11 cellular contexts compared by ENCODE assay signal in the genomic region with DNA sequence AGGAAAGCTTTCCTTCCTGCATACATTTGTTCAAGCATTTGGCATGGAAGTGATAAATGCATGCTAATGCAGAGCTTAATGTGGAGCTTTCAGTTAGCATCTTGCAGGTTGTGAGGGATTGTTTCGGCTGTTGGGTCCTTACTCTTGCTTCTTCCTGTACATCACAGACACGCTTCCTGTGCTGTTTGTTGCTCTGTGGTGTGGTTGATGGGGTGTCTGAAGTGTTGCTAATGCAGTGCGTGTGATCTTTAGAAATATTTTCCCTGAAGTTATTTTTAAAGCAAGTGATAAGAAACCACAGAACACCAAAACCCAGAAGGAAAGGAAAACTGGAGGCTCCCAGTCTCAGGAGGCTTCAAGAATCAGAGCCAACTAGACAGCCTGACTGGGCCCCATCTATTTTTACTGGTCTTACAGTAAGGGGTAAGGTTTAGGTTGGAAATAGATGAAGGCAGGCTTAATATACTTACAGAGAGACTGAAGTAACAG.
A peak's percentile ranks its signal among the peaks of the same experiment; 100 is the strongest.
DNase-seq lines count a peak whose midpoint lies in the region; ATAC-seq and TF ChIP-seq lines count a peak whose summit lies in the region.
"Had no signal": no experiment of that assay in that cellular context is flagged by ENCODE, and none has a peak within 500 bp of the region (broad histone marks: within the 10 kb centered on the region; RNA-seq: fewer than 3 reads in every experiment).

No MANE protein-coding gene starts in this region.

- H3K27me3 Mint-ChIP-seq in T-cell: no peaks in the 10 kb centered on the region
- no peaks in the 10 kb centered on the region for H3K27me3 Mint-ChIP-seq in central memory CD8-positive, alpha-beta T cell

- peak overlapping the region in 1 of 8 donors; percentile 45 for H3K4me3 ChIP-seq in spleen
- H3K4me3 ChIP-seq: A549 had no signal

- WGBS in spleen, 5 donors: 6 to 34% (median 21%) methylated on average over 3 of the region's 3 CpGs

- intact Hi-C loops in spleen (cut with DNase I; ENCODE audit: low total_unique reads): no loop called here

- DNase-seq in NK-92 treated with Interleukin-12 subunit alpha and Interleukin-12 subunit beta, amount 100 ng/mL, for 24 hours (lab: John Stamatoyannopoulos, UW): peak; percentile 38
- DNase-seq in NK-92 (lab: John Stamatoyannopoulos, UW; ENCODE audit: unreplicated experiment): no peak
- DNase-seq in T-cell: peak in 33 of 34 experiments; percentile 7 to 70 (median 40)
- DNase-seq in central memory CD8-positive, alpha-beta T cell (ENCODE audit: low spot score in 2 of 2): peak in 1 of 2 donors; percentile 56
- no peak for DNase-seq in spleen
- DNase-seq in NCI-H2171 treated with DMSO at 0.1 percent for 48 hours (lab: John Stamatoyannopoulos, UW): no peak
- DNase-seq: foreskin keratinocyte, NCI-H526 had no signal

- H3K4me1 ChIP-seq in spleen: peaks cover 12 to 41% (median 20%) of the 10 kb centered on the region in 6 donors
- H3K4me1 ChIP-seq: A549 had no signal

- POLR2A ChIA-PET in T-cell (lab: Charles Lee): interaction anchor here in 1 of 2 donors (0.6 kb wide), 1 partner anchor 136 kb away, joined by 3 read pairs; no protein-coding TSS in a partner anchor

- H3K27ac ChIP-seq in spleen: peak overlapping the region in 5 of 8 donors; percentile 10 to 70 (median 42)
- H3K27ac ChIP-seq: A549, foreskin keratinocyte had no signal

- H3K27me3 ChIP-seq in spleen (replicated peaks in 1 of 7): no peaks in the 10 kb centered on the region
- H3K27me3 ChIP-seq: foreskin keratinocyte had no signal

- peak overlapping the region; percentile 43 to 75 for H3K27ac Mint-ChIP-seq in T-cell
- H3K27ac Mint-ChIP-seq in central memory CD8-positive, alpha-beta T cell (ENCODE audit: low read depth): peak overlapping the region; percentile 50

- H3K36me3 Mint-ChIP-seq in T-cell: no peaks in the 10 kb centered on the region
- H3K36me3 Mint-ChIP-seq in central memory CD8-positive, alpha-beta T cell (ENCODE audit: insufficient read depth): peaks cover 3% of the 10 kb centered on the region

- no peak for TF ChIP-seq POLR2A in spleen (IDR thresholded peaks at IDR 0.05)

- peaks cover 29 to 40% (median 35%) of the 10 kb centered on the region in 3 donors for H3K4me1 Mint-ChIP-seq in T-cell
- peaks cover 40% of the 10 kb centered on the region for H3K4me1 Mint-ChIP-seq in central memory CD8-positive, alpha-beta T cell

- CTCF ChIA-PET in T-cell (lab: Charles Lee): interaction anchor here in 1 of 2 donors (0.6 to 0.8 kb wide), 2 partner anchors 144 to 410 kb away, joined by 3 to 4 read pairs; a partner anchor contains a TSS

- H3K9me3 ChIP-seq in spleen: no peaks in the 10 kb centered on the region
- H3K9me3 ChIP-seq: A549 had no signal

- H3K36me3 ChIP-seq in spleen: no peaks in the 10 kb centered on the region

- no peaks in the 10 kb centered on the region for H3K9me3 Mint-ChIP-seq in T-cell
- no peaks in the 10 kb centered on the region for H3K9me3 Mint-ChIP-seq in central memory CD8-positive, alpha-beta T cell

- no peak for TF ChIP-seq CTCF in spleen (IDR thresholded peaks at IDR 0.05 in 8 of 11, conservative IDR thresholded peaks at IDR 0.05 in 3 of 11)

- ATAC-seq in T-cell (replicated peaks in 1 of 4): peak; percentile 78 to 97 (median 91)
- ATAC-seq in central memory CD8-positive, alpha-beta T cell (replicated peaks; ENCODE audit: extremely low read depth, poor library complexity, severe bottlenecking): peak; percentile 97
- no peak for ATAC-seq in GM21367 (IDR thresholded peaks at IDR 0.05; ENCODE audit: unreplicated experiment)
- ATAC-seq in GM21825 (IDR thresholded peaks at IDR 0.05; ENCODE audit: unreplicated experiment): no peak
- ATAC-seq: A549, foreskin keratinocyte had no signal

- peak overlapping the region; percentile 37 to 56 (median 42) for H3K4me3 Mint-ChIP-seq in T-cell
- peak overlapping the region; percentile 45 for H3K4me3 Mint-ChIP-seq in central memory CD8-positive, alpha-beta T cell

Comparison
In these comparisons a context has a peak if more than half of its experiments do, and no peak if none do; other contexts are left out.
1. DNase-seq: peak in NK-92 treated with Interleukin-12 subunit alpha and Interleukin-12 subunit beta, amount 100 ng/mL, for 24 hours (single experiment) and T-cell (33 of 34); none in NK-92 (single experiment), spleen (single experiment) and NCI-H2171 treated with DMSO at 0.1 percent for 48 hours (single experiment).
2. ATAC-seq: peak in T-cell (4 of 4) and central memory CD8-positive, alpha-beta T cell (single experiment); none in GM21367 (single experiment) and GM21825 (single experiment).